In the genomic region with DNA sequence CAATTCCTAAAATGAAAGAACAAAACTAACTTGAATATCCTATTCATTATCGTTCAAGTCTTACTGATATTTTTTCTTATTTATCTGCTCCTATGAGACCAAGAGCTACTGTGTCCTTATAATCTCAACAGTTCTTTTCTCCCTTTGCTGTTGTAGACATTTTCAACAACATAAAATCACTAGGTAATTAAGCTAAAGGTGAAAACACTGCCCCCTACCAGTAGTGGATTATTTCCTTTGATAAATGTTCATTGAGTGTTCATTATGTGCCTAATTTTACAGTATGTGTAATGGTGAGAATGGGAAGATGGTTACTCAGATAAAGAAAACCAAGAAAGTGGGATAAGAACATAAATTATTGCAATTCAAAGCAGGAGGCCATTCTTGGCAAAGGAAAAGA, we compare ENCODE assay signal across 14 cellular contexts. TPM values are rescaled to one million over a fixed set of nuclear protein-coding genes. Genes with fewer than 3 reads are reported as not detected.
A peak's percentile ranks its signal among the peaks of the same experiment; 100 is the strongest.
DNase-seq lines count a peak whose midpoint lies in the region; ATAC-seq and TF ChIP-seq lines count a peak whose summit lies in the region.
"Had no signal": no experiment of that assay in that cellular context is flagged by ENCODE, and none has a peak within 500 bp of the region (broad histone marks: within the 10 kb centered on the region; RNA-seq: fewer than 3 reads in every experiment).

No MANE protein-coding gene starts in this region.

- H2AFZ ChIP-seq in PC-3 (ENCODE audit: low read length): no peak overlapping the region

- POLR2A ChIA-PET in PC-3 (lab: Charles Lee; ENCODE audit: unreplicated experiment): no interaction called here

- no peak overlapping the region for H3K9ac ChIP-seq in PC-3 (ENCODE audit: low read length)

- 83 to 84% methylated on average over 1 of the region's 1 CpG for WGBS in heart right ventricle, 2 donors

- H3K4me3 ChIP-seq in heart right ventricle: no peak overlapping the region
- H3K4me3 ChIP-seq in PC-3 (ENCODE audit: low read length): no peak overlapping the region
- no peak overlapping the region for H3K4me3 ChIP-seq in uterus

- H3K9me3 ChIP-seq in heart right ventricle (peaks cover 0 to 9% (median 0%) of the 10 kb centered on the region in 11 donors), PC-3 (ENCODE audit: low read length) (no peaks in the 10 kb centered on the region), uterus (no peaks in the 10 kb centered on the region)

- H3K27me3 ChIP-seq in heart right ventricle (no peaks in the 10 kb centered on the region), PC-3 (ENCODE audit: low read length) (no peaks in the 10 kb centered on the region), foreskin keratinocyte (no peaks in the 10 kb centered on the region), uterus (no peaks in the 10 kb centered on the region)

- H3K27ac ChIP-seq in heart right ventricle: no peak overlapping the region
- H3K27ac ChIP-seq in PC-3 (ENCODE audit: low read length): no peak overlapping the region
- no peak overlapping the region for H3K27ac ChIP-seq in foreskin keratinocyte
- H3K27ac ChIP-seq in uterus: no peak overlapping the region

- H4K20me1 ChIP-seq in PC-3 (ENCODE audit: low read length): no peaks in the 10 kb centered on the region

- H3F3A ChIP-seq in PC-3 (ENCODE audit: low read length, unreplicated experiment): no peaks in the 10 kb centered on the region

- BruUV-seq in PC-3 (replicated peaks; lab: Mats Ljungman, UMichigan): no TSS peak

- DNase-seq in heart right ventricle: no peak
- DNase-seq in Right ventricle myocardium superior: no peak
- peak; percentile 39 for DNase-seq in PC-3
- peak in 1 of 2 donors; percentile 30 for DNase-seq in foreskin keratinocyte
- DNase-seq in uterus: no peak
- no peak for DNase-seq in activated effector memory CD4-positive, alpha-beta T cell treated with anti-CD3 and anti-CD28 coated beads, Interleukin-2, amount 50 U/mL, for 16 hours
- DNase-seq in OCI-M2 (lab: John Stamatoyannopoulos, UW; ENCODE audit: unreplicated experiment): no peak
- DNase-seq: activated T-cell treated with anti-CD3 and anti-CD28 coated beads, Interleukin-2, amount 50 U/mL, for 72 hours; head of caudate nucleus; NCI-H2029; small intestine had no signal

- TF ChIP-seq POLR2A in uterus (IDR thresholded peaks at IDR 0.05): no peak

- CTCF ChIA-PET in PC-3 (lab: Charles Lee): no interaction called here

- no peak overlapping the region for H3K4me2 ChIP-seq in PC-3 (ENCODE audit: low read length)

- no peaks in the 10 kb centered on the region for H3K9me2 ChIP-seq in PC-3 (replicated peaks; ENCODE audit: low read length)

- intact Hi-C loops in heart right ventricle (cut with DNase I): loop anchor here in 8 of 10 donors (2.0 to 10.0 kb wide), 5 partner anchors 225 to 517 kb away; no protein-coding TSS in a partner anchor
- intact Hi-C loops in Right ventricle myocardium superior (cut with DNase I): loop anchor here (5.0 kb wide), 1 partner anchor 230 kb away; no protein-coding TSS in a partner anchor
- intact Hi-C loops in PC-3 (cut with micrococcal nuclease): loop anchor here (1.0 kb wide), 1 partner anchor 229 kb away; no protein-coding TSS in a partner anchor
- intact Hi-C loops in uterus (cut with DNase I; ENCODE audit: low total_unique reads): no loop called here

- H3K79me2 ChIP-seq in PC-3 (ENCODE audit: low read length): no peaks in the 10 kb centered on the region

- ATAC-seq in heart right ventricle: no peak
- ATAC-seq in Right ventricle myocardium superior (ENCODE audit: poor library complexity): no peak
- ATAC-seq in PC-3: no peak
- no peak for ATAC-seq in foreskin keratinocyte
- no peak for ATAC-seq in HG03520 (IDR thresholded peaks at IDR 0.05; ENCODE audit: unreplicated experiment)
- ATAC-seq: activated T-cell treated with anti-CD3 and anti-CD28 coated beads, Interleukin-2, amount 50 U/mL, for 72 hours; WTC11 had no signal

- H3K4me1 ChIP-seq in heart right ventricle: no peaks in the 10 kb centered on the region
- H3K4me1 ChIP-seq in PC-3 (ENCODE audit: insufficient read depth, low read length): no peaks in the 10 kb centered on the region
- H3K4me1 ChIP-seq in foreskin keratinocyte: no peaks in the 10 kb centered on the region
- H3K4me1 ChIP-seq in uterus: no peaks in the 10 kb centered on the region

- H3K36me3 ChIP-seq in heart right ventricle (no peaks in the 10 kb centered on the region), PC-3 (ENCODE audit: low read depth, low read length) (no peaks in the 10 kb centered on the region), uterus (no peaks in the 10 kb centered on the region)

- TF ChIP-seq CTCF in heart right ventricle (IDR thresholded peaks at IDR 0.05) (peak in 7 of 9 donors; percentile 5 to 46 (median 30)), PC-3 (conservative IDR thresholded peaks at IDR 0.05; ENCODE audit: low read depth, low read length) (peak; percentile 67), foreskin keratinocyte (conservative IDR thresholded peaks at IDR 0.05) (peak; percentile 73), uterus (IDR thresholded peaks at IDR 0.05) (no peak)

RNA-seq across cellular contexts. Expression of a gene that starts 41.4 kb away (rescaled TPM):
- total RNA-seq in heart right ventricle (1 to 10 TPM in 7 of 10 donors, under 1 TPM in 3; 0.74 to 3.4 (median 1.3) TPM), Right ventricle myocardium superior (1.2 TPM), PC-3 (2014; rRNA removed) (not detected in 2 replicates), foreskin keratinocyte (0.25 and 0.44 TPM in 2 replicates), uterus (10 to 100 TPM in 1 of 4 donors, 1 to 10 TPM in 1, under 1 TPM in 2; 0.29 to 17.1 (median 2.4) TPM)
- polyA plus RNA-seq in heart right ventricle (1 to 10 TPM in 1 of 2 donors, under 1 TPM in 1; 0.15 to 1.1 TPM), foreskin keratinocyte (0.03 and 0.04 TPM in 2 replicates)
- total RNA-seq: activated T-cell treated with anti-CD3 and anti-CD28 coated beads, Interleukin-2, amount 50 U/mL, for 72 hours had no signal
- polyA plus RNA-seq: CD14-positive monocyte had no signal

Comparison
In these comparisons a context has a peak if more than half of its experiments do, and no peak if none do; other contexts are left out.
1. CTCF ChIP-seq: peak in heart right ventricle (7 of 9), PC-3 (single experiment) and foreskin keratinocyte (single experiment); none in uterus (0 of 4).